ENCODE assay signal across 17 cellular contexts in genomic region chr3:52649461-52650210, GRCh38. TPM values are rescaled to one million over a fixed set of nuclear protein-coding genes. Genes with fewer than 3 reads are reported as not detected.
DNase-seq lines count a peak whose midpoint lies in the region; ATAC-seq, FAIRE-seq and TF ChIP-seq lines count a peak whose summit lies in the region.
"Had no signal": no experiment of that assay in that cellular context is flagged by ENCODE, and none has a peak within 500 bp of the region (broad histone marks: within the 10 kb centered on the region; RNA-seq: fewer than 3 reads in every experiment).

No MANE protein-coding gene starts in this region.

- H3K27ac ChIP-seq in gastroesophageal sphincter = peak overlapping the region in 2 of 4 donors; percentile 30 to 65
- H3K27ac ChIP-seq: heart right ventricle, psoas muscle, SK-N-MC had no signal

- H3K27ac Mint-ChIP-seq in brain = peak overlapping the region in 3 of 5 experiments; percentile 12 to 47 (median 42)
- no peak overlapping the region for H3K27ac Mint-ChIP-seq in activated CD8-positive, alpha-beta T cell treated with anti-CD3 and anti-CD28 coated beads for 36 hours
- H3K27ac Mint-ChIP-seq: WTC11 had no signal

- no peaks in the 10 kb centered on the region for H3K4me1 ChIP-seq in gastroesophageal sphincter
- no peaks in the 10 kb centered on the region for H3K4me1 ChIP-seq in mucosa of descending colon (ENCODE audit: low read depth)
- H3K4me1 ChIP-seq: heart right ventricle, psoas muscle had no signal

- intact Hi-C loops in cardiac septum (cut with DNase I) (no loop called here), mucosa of descending colon (cut with DNase I, micrococcal nuclease) (no loop called here)
- intact Hi-C loops in activated CD8-positive, alpha-beta T cell treated with anti-CD3 and anti-CD28 coated beads for 36 hours (cut with micrococcal nuclease) = no loop called here

- no peak for TF ChIP-seq EP300 in gastroesophageal sphincter (IDR thresholded peaks at IDR 0.05)

- WGBS in gastroesophageal sphincter (ENCODE audit: low coverage in 1 of 2), 2 donors = 76 to 81% methylated on average over 2 to 5 of the region's 5 CpGs

- H3K27me3 ChIP-seq in gastroesophageal sphincter = no peaks in the 10 kb centered on the region
- H3K27me3 ChIP-seq: heart right ventricle had no signal

- no peaks in the 10 kb centered on the region for H3K9me3 Mint-ChIP-seq in brain
- no peaks in the 10 kb centered on the region for H3K9me3 Mint-ChIP-seq in activated CD8-positive, alpha-beta T cell treated with anti-CD3 and anti-CD28 coated beads for 36 hours
- H3K9me3 Mint-ChIP-seq: activated T-cell treated with anti-CD3 and anti-CD28 coated beads, Interleukin-2, amount 50 U/mL, for 24 hours; WTC11 had no signal

- peaks cover 86% of the 10 kb centered on the region for H3K36me3 Mint-ChIP-seq in brain
- peaks cover 40% of the 10 kb centered on the region for H3K36me3 Mint-ChIP-seq in activated CD8-positive, alpha-beta T cell treated with anti-CD3 and anti-CD28 coated beads for 36 hours (ENCODE audit: low read depth)

- no peaks in the 10 kb centered on the region for H3K4me1 Mint-ChIP-seq in brain
- no peaks in the 10 kb centered on the region for H3K4me1 Mint-ChIP-seq in activated CD8-positive, alpha-beta T cell treated with anti-CD3 and anti-CD28 coated beads for 36 hours (ENCODE audit: low read depth)
- H3K4me1 Mint-ChIP-seq: WTC11 had no signal

- H3K4me3 ChIP-seq in gastroesophageal sphincter (no peak overlapping the region), mucosa of descending colon (no peak overlapping the region)
- H3K4me3 ChIP-seq: psoas muscle, SK-N-MC had no signal

- H3K27me3 Mint-ChIP-seq in brain = peaks cover 2% of the 10 kb centered on the region
- no peaks in the 10 kb centered on the region for H3K27me3 Mint-ChIP-seq in activated CD8-positive, alpha-beta T cell treated with anti-CD3 and anti-CD28 coated beads for 36 hours
- H3K27me3 Mint-ChIP-seq: activated T-cell treated with anti-CD3 and anti-CD28 coated beads, Interleukin-2, amount 50 U/mL, for 24 hours had no signal

- TF ChIP-seq CTCF in brain (conservative IDR thresholded peaks at IDR 0.05) (no peak), gastroesophageal sphincter (IDR thresholded peaks at IDR 0.05) (no peak), mucosa of descending colon (IDR thresholded peaks at IDR 0.05) (no peak)
- TF ChIP-seq CTCF in activated CD8-positive, alpha-beta T cell treated with anti-CD3 and anti-CD28 coated beads for 36 hours (IDR thresholded peaks at IDR 0.05) = no peak

- TF ChIP-seq POLR2A in H54 (IDR thresholded peaks at IDR 0.05; ENCODE audit: low read depth, low read length) (no peak), gastroesophageal sphincter (IDR thresholded peaks at IDR 0.05) (no peak)

- H3K4me3 Mint-ChIP-seq in brain = no peak overlapping the region
- no peak overlapping the region for H3K4me3 Mint-ChIP-seq in activated CD8-positive, alpha-beta T cell treated with anti-CD3 and anti-CD28 coated beads for 36 hours
- H3K4me3 Mint-ChIP-seq: activated T-cell treated with anti-CD3 and anti-CD28 coated beads, Interleukin-2, amount 50 U/mL, for 24 hours; WTC11 had no signal

- peak; percentile 36 for DNase-seq in AG08395 (ENCODE audit: low spot score)
- DNase-seq in H54 (ENCODE audit: insufficient read length, low spot score) = no peak
- no peak for DNase-seq in NCI-H524 (lab: John Stamatoyannopoulos, UW)
- DNase-seq in cardiac septum (ENCODE audit: low spot score) = no peak
- DNase-seq in mucosa of descending colon = no peak
- DNase-seq in activated CD8-positive, alpha-beta T cell treated with anti-CD3 and anti-CD28 coated beads for 36 hours = no peak
- DNase-seq: activated T-cell treated with anti-CD3 and anti-CD28 coated beads, Interleukin-2, amount 50 U/mL, for 24 hours; DND-41; effector CD8-positive, alpha-beta T cell; heart right ventricle; psoas muscle; stimulated activated CD4-positive, alpha-beta T cell treated with anti-CD3 and anti-CD28 coated beads, Interleukin-1b, Interleukin-23, amount 100 ng/mL, for 48 hours had no signal

- peak; percentile 65 for FAIRE-seq in H54 (lab: Jason Lieb, UNC)
- FAIRE-seq: GM12892 had no signal

- POLR2A ChIA-PET in activated CD8-positive, alpha-beta T cell treated with anti-CD3 and anti-CD28 coated beads for 36 hours (lab: Charles Lee) = interaction anchor here (0.9 kb wide), 1 partner anchor 56 kb away, joined by 3 read pairs; the partner anchor contains the start of gene SPCS1

- CTCF ChIA-PET in activated CD8-positive, alpha-beta T cell treated with anti-CD3 and anti-CD28 coated beads for 36 hours (lab: Charles Lee) = no interaction called here

- ATAC-seq in gastroesophageal sphincter (peak; percentile 73), mucosa of descending colon (no peak)
- ATAC-seq in activated CD8-positive, alpha-beta T cell treated with anti-CD3 and anti-CD28 coated beads for 36 hours = no peak
- ATAC-seq: heart right ventricle, psoas muscle, WTC11 had no signal

- H3K36me3 ChIP-seq in gastroesophageal sphincter = peaks cover 0 to 97% of the 10 kb centered on the region in 2 donors
- no peaks in the 10 kb centered on the region for H3K36me3 ChIP-seq in mucosa of descending colon (ENCODE audit: low read depth)

- H3K9me3 ChIP-seq in gastroesophageal sphincter (no peaks in the 10 kb centered on the region), mucosa of descending colon (no peaks in the 10 kb centered on the region)
- H3K9me3 ChIP-seq: heart right ventricle, psoas muscle had no signal

RNA-seq across cellular contexts. Expression of gene PBRM1, which starts 36.1 kb away (rescaled TPM):
- polyA plus RNA-seq in brain (ENCODE audit: insufficient read depth, low read depth, low replicate concordance) = 27.5 TPM
- total RNA-seq in gastroesophageal sphincter (100 to 1,000 TPM in 1 of 4 donors, 10 to 100 TPM in 3; 73.9 to 105 (median 98.4) TPM), cardiac septum (50.2 TPM), mucosa of descending colon (10 to 100 TPM; 48.5 to 86.1 (median 56.8) TPM)
- 10 to 100 TPM; 55.9 to 56.1 TPM for total RNA-seq in activated CD8-positive, alpha-beta T cell treated with anti-CD3 and anti-CD28 coated beads for 36 hours

RNA-seq across cellular contexts. Expression of gene GNL3, which starts 36.2 kb away (rescaled TPM):
- 13.4 TPM for polyA plus RNA-seq in brain (ENCODE audit: insufficient read depth, low read depth, low replicate concordance)
- total RNA-seq in gastroesophageal sphincter (10 to 100 TPM; 36.4 to 83.7 (median 51.7) TPM), cardiac septum (29.1 TPM), mucosa of descending colon (10 to 100 TPM; 39.2 to 54.4 (median 47.7) TPM)
- 100 to 1,000 TPM; 198 to 200 TPM for total RNA-seq in activated CD8-positive, alpha-beta T cell treated with anti-CD3 and anti-CD28 coated beads for 36 hours

RNA-seq across cellular contexts. Expression of gene GLT8D1, which starts 56.0 kb away (rescaled TPM):
- polyA plus RNA-seq in brain (ENCODE audit: insufficient read depth, low read depth, low replicate concordance) = 29.4 TPM
- 10 to 100 TPM; 36.9 to 57.7 (median 48.6) TPM for total RNA-seq in gastroesophageal sphincter
- total RNA-seq in cardiac septum = 29.1 TPM
- 10 to 100 TPM; 24.4 to 36.0 (median 30.7) TPM for total RNA-seq in mucosa of descending colon
- total RNA-seq in activated CD8-positive, alpha-beta T cell treated with anti-CD3 and anti-CD28 coated beads for 36 hours = 10 to 100 TPM; 34.0 to 35.0 TPM

RNA-seq across cellular contexts. Expression of gene SPCS1, which starts 56.3 kb away (rescaled TPM):
- 130 TPM for polyA plus RNA-seq in brain (ENCODE audit: insufficient read depth, low read depth, low replicate concordance)
- total RNA-seq in gastroesophageal sphincter (100 to 1,000 TPM in 1 of 4 donors, 10 to 100 TPM in 3; 66.5 to 159 (median 88.2) TPM), cardiac septum (79.4 TPM), mucosa of descending colon (100 to 1,000 TPM in 1 of 3 donors, 10 to 100 TPM in 2; 61.0 to 105 (median 80.4) TPM)
- total RNA-seq in activated CD8-positive, alpha-beta T cell treated with anti-CD3 and anti-CD28 coated beads for 36 hours = 100 to 1,000 TPM; 116 to 120 TPM
